In genomic region chr7:107080099-107080505, GRCh38 we compare ENCODE assay signal across 1 cellular context.
TF ChIP-seq lines count a peak whose summit lies in the region.

No MANE protein-coding gene starts in this region.

TF ChIP-seq in K562, 482 proteins besides CTCF, POLR2A, EP300 and RAD21 (continued from another document and continues in another):
- TF ChIP-seq PRDM10 (IDR thresholded peaks at IDR 0.05; ENCODE audit: partially characterized antibody) (peak; percentile 30), THRAP3 (IDR thresholded peaks at IDR 0.05; ENCODE audit: borderline replicate concordance) (no peak), ZNF311 (CRISPR knock-in tag; IDR thresholded peaks at IDR 0.05) (no peak; the same call in 1 of the 2 replicates), WHSC1 (IDR thresholded peaks at IDR 0.05; ENCODE audit: low read length) (peak; percentile 71), HDAC8 (tag; IDR thresholded peaks at IDR 0.05) (no peak), HOXB6 (CRISPR knock-in tag; IDR thresholded peaks at IDR 0.05; ENCODE audit: borderline replicate concordance) (0 out of 2 replicates have a peak, but pooled peaks have one; percentile 36), RBM25 (IDR thresholded peaks at IDR 0.05; ENCODE audit: low read depth, low read length, severe bottlenecking) (no peak), HMG20A (CRISPR knock-in tag; conservative IDR thresholded peaks at IDR 0.05) (0 out of 2 replicates have a peak, but pooled peaks have one; percentile 13), HIVEP1 (CRISPR knock-in tag; IDR thresholded peaks at IDR 0.05) (0 out of 2 replicates have a peak, but pooled peaks have one; percentile 47), U2AF1 (optimal IDR thresholded peaks at IDR 0.05; ENCODE audit: low read depth, low read length) (no peak), HDGF (IDR thresholded peaks at IDR 0.05) (no peak), MCM3 (IDR thresholded peaks at IDR 0.05) (no peak), AFF1 (IDR thresholded peaks at IDR 0.05; ENCODE audit: low read depth in 1 of 2, partially characterized antibody in 2 of 2) (no peak), ZNF165 (CRISPR knock-in tag; IDR thresholded peaks at IDR 0.05; ENCODE audit: borderline replicate concordance) (no peak), UBTF (IDR thresholded peaks at IDR 0.05; ENCODE audit: borderline replicate concordance in 1 of 2, low read depth in 2 of 2, low read length in 2 of 2) (no peak), MECOM (CRISPR knock-in tag; IDR thresholded peaks at IDR 0.05) (no peak), SFPQ (IDR thresholded peaks at IDR 0.05; ENCODE audit: low read depth, low read length) (no peak), SPI1 (IDR thresholded peaks at IDR 0.05; ENCODE audit: borderline replicate concordance, low read depth, low read length) (no peak), VEZF1 (CRISPR knock-in tag; IDR thresholded peaks at IDR 0.05) (no peak), USF2 (CRISPR knock-in tag; IDR thresholded peaks at IDR 0.05) (no peak), SAP30 (IDR thresholded peaks at IDR 0.05; ENCODE audit: borderline replicate concordance, insufficient read depth, low read depth, low read length, poor library complexity, severe bottlenecking) (no peak), ZSCAN32 (CRISPR knock-in tag; IDR thresholded peaks at IDR 0.05) (no peak), ID3 (CRISPR knock-in tag; IDR thresholded peaks at IDR 0.05) (no peak; the same call in 1 of the 2 replicates), ID3 (tag; IDR thresholded peaks at IDR 0.05) (no peak), ZBTB17 (CRISPR knock-in tag; IDR thresholded peaks at IDR 0.05) (no peak), BRF2 (IDR thresholded peaks at IDR 0.05; ENCODE audit: borderline replicate concordance, insufficient read depth, insufficient read length) (no peak), ZNF408 (CRISPR knock-in tag; IDR thresholded peaks at IDR 0.05; ENCODE audit: low read depth) (no peak), ELF4 (CRISPR knock-in tag; IDR thresholded peaks at IDR 0.05) (peak; percentile 71; the same call in 1 of the 2 replicates), SIX5 (IDR thresholded peaks at IDR 0.05; ENCODE audit: borderline replicate concordance in 1 of 2, insufficient read depth in 1 of 2, low read depth in 1 of 2, low read length in 2 of 2) (no peak), ZNF41 (CRISPR knock-in tag; conservative IDR thresholded peaks at IDR 0.05) (no peak), BMI1 (IDR thresholded peaks at IDR 0.05; ENCODE audit: low read length) (no peak), ERF (CRISPR knock-in tag; IDR thresholded peaks at IDR 0.05) (no peak), EZH2 (IDR thresholded peaks at IDR 0.05; ENCODE audit: borderline replicate concordance, low read depth, low read length) (no peak), ZFP1 (CRISPR knock-in tag; IDR thresholded peaks at IDR 0.05) (no peak), ESRRA (IDR thresholded peaks at IDR 0.05; ENCODE audit: borderline replicate concordance, low read depth) (no peak), ZNF717 (CRISPR knock-in tag; IDR thresholded peaks at IDR 0.05) (no peak), ZNF224 (CRISPR knock-in tag; IDR thresholded peaks at IDR 0.05) (no peak)
